Comparison of ENCODE assay signal across 10 cellular contexts in genomic region chr1:248842781-248843331, GRCh38. TPM values are rescaled to one million over a fixed set of nuclear protein-coding genes. Genes with fewer than 3 reads are reported as not detected.
A peak's percentile ranks its signal among the peaks of the same experiment; 100 is the strongest.
DNase-seq lines count a peak whose midpoint lies in the region; ATAC-seq, FAIRE-seq and TF ChIP-seq lines count a peak whose summit lies in the region.
"Had no signal": no experiment of that assay in that cellular context is flagged by ENCODE, and none has a peak within 500 bp of the region (broad histone marks: within the 10 kb centered on the region; RNA-seq: fewer than 3 reads in every experiment).

No MANE protein-coding gene starts in this region.

- H3K27ac ChIP-seq in skin epidermis (peak overlapping the region in 20 of 21 experiments; percentile 19 to 83 (median 64)), pancreas (no peak overlapping the region)

- H3K4me3 ChIP-seq in adipocyte (ENCODE audit: low read length) = no peak overlapping the region
- no peak overlapping the region for H3K4me3 ChIP-seq in skin epidermis
- H3K4me3 ChIP-seq in pancreas = no peak overlapping the region

- intact Hi-C loops in pancreas (cut with DNase I) = no loop called here

- peak overlapping the region; percentile 75 for H3K9ac ChIP-seq in adipocyte (ENCODE audit: low read length)

- peaks cover 43% of the 10 kb centered on the region for H3K4me1 ChIP-seq in adipocyte (ENCODE audit: control insufficient read depth, insufficient read depth, low read length)
- peaks cover 0 to 14% (median 5%) of the 10 kb centered on the region in 3 donors for H3K4me1 ChIP-seq in pancreas

- FAIRE-seq in pancreas (lab: Jason Lieb, UNC) = no peak

- H3K27me3 ChIP-seq in adipocyte (replicated peaks; ENCODE audit: control insufficient read depth, insufficient read depth, low read length) (no peaks in the 10 kb centered on the region), pancreas (no peaks in the 10 kb centered on the region)

- no peak for DNase-seq in adipocyte (ENCODE audit: low read depth)
- no peak for DNase-seq in NCI-H69 (lab: John Stamatoyannopoulos, UW)
- no peak for DNase-seq in stimulated activated CD4-positive, alpha-beta T cell treated with anti-CD3 and anti-CD28 coated beads, Interleukin-2, amount 100 ng/mL, for 24 hours
- DNase-seq in pancreas = no peak
- DNase-seq: erythroblast, left colon had no signal

- WGBS in pancreas, 2 donors = 87 to 90% methylated on average over 8 of the region's 8 CpGs

- no peaks in the 10 kb centered on the region for H3K9me3 ChIP-seq in adipocyte (ENCODE audit: control insufficient read depth, low read length)
- no peaks in the 10 kb centered on the region for H3K9me3 ChIP-seq in pancreas

- H3K36me3 ChIP-seq in adipocyte (ENCODE audit: control insufficient read depth, insufficient read depth, low read length, severe bottlenecking) (peaks cover 27% of the 10 kb centered on the region), pancreas (peaks cover 1 to 32% (median 14%) of the 10 kb centered on the region in 3 donors)

- no peak for TF ChIP-seq CTCF in pancreas (IDR thresholded peaks at IDR 0.05)

- peak; percentile 46 for ATAC-seq in GM18520 (IDR thresholded peaks at IDR 0.05; ENCODE audit: unreplicated experiment)
- ATAC-seq in GM21619 (IDR thresholded peaks at IDR 0.05; ENCODE audit: unreplicated experiment) = peak; percentile 21
- ATAC-seq in pancreas = no peak
- no peak for ATAC-seq in HG02763 (IDR thresholded peaks at IDR 0.05; ENCODE audit: unreplicated experiment)
- ATAC-seq: left colon had no signal

RNA-seq across cellular contexts. Expression of gene ZNF672, which starts 4.8 kb away (rescaled TPM):
- 10 to 100 TPM; 13.0 to 22.6 (median 15.5) TPM for total RNA-seq in pancreas
- polyA plus RNA-seq in pancreas = 10 to 100 TPM in 1 of 2 donors, 1 to 10 TPM in 1; 9.7 to 16.0 TPM

RNA-seq across cellular contexts. Expression of gene ZNF692, which starts 16.0 kb away (rescaled TPM):
- total RNA-seq in pancreas = 10 to 100 TPM; 11.9 to 36.5 (median 21.3) TPM
- 100 to 1,000 TPM; 191 to 233 TPM for polyA plus RNA-seq in pancreas

RNA-seq across cellular contexts. Expression of gene SH3BP5L, which starts 17.1 kb away (rescaled TPM):
- 10 to 100 TPM in 1 of 6 donors, 1 to 10 TPM in 5; 6.1 to 15.7 (median 7.6) TPM for total RNA-seq in pancreas
- polyA plus RNA-seq in pancreas = 10 to 100 TPM; 13.6 to 15.8 TPM

Comparison
In these comparisons a context has a peak if more than half of its experiments do, and no peak if none do; other contexts are left out.
1. ATAC-seq: peak in GM18520 (single experiment) and GM21619 (single experiment); none in pancreas (0 of 4) and HG02763 (single experiment).
2. H3K27ac ChIP-seq: peak in skin epidermis (20 of 21); none in pancreas (0 of 4).